ENCODE assay signal across 18 cellular contexts in genomic region chr1:203360772-203361171, GRCh38. TPM values are rescaled to one million over a fixed set of nuclear protein-coding genes. Genes with fewer than 3 reads are reported as not detected.
"Had no signal": no experiment of that assay in that cellular context is flagged by ENCODE, and none has a peak within 500 bp of the region (broad histone marks: within the 10 kb centered on the region; RNA-seq: fewer than 3 reads in every experiment).

No MANE protein-coding gene starts in this region.

- H3K36me3 ChIP-seq: right lobe of liver, spleen, thoracic aorta had no signal

- ATAC-seq: body of pancreas, natural killer cell, psoas muscle, right lobe of liver had no signal

- H3K4me1 ChIP-seq: psoas muscle, right lobe of liver had no signal

- DNase-seq: activated B cell treated with CpG ODN at 0.5 μM for 24 hours; activated CD4-positive, alpha-beta T cell treated with anti-CD3 and anti-CD28 coated beads, Interleukin-2, amount 10 ng/mL, durations not matched to agents 24 days and 14 days; activated CD8-positive, alpha-beta memory T cell treated with anti-CD3 and anti-CD28 coated beads for 24 hours; activated naive CD4-positive, alpha-beta T cell treated with Interleukin-2 at 50 U/mL for 16 hours; body of pancreas; dermis blood vessel endothelial cell; endodermal cell; erythroblast; immature natural killer cell; natural killer cell; psoas muscle; right lobe of liver; spleen; stimulated activated CD4-positive, alpha-beta T cell treated with anti-CD3 and anti-CD28 coated beads, Interleukin-1b, Interleukin-23, amount 100 ng/mL, for 48 hours; stimulated activated naive CD4-positive, alpha-beta T cell treated with Interleukin-2 at 50 U/mL for 16 hours; T-helper 1 cell had no signal

- H3K9me3 Mint-ChIP-seq: activated B cell treated with CpG ODN at 0.5 μM for 24 hours; central memory CD8-positive, alpha-beta T cell; endodermal cell; immature natural killer cell; natural killer cell had no signal

- H3K36me3 Mint-ChIP-seq: natural killer cell had no signal

- H3K27ac ChIP-seq: body of pancreas, psoas muscle, right lobe of liver, thoracic aorta had no signal

- H3K27ac Mint-ChIP-seq: activated B cell treated with CpG ODN at 0.5 μM for 24 hours; activated CD4-positive, alpha-beta T cell treated with anti-CD3 and anti-CD28 coated beads, Interleukin-2, amount 10 ng/mL, durations not matched to agents 24 days and 14 days; endodermal cell; immature natural killer cell; natural killer cell had no signal

- H3K9me3 ChIP-seq: body of pancreas, psoas muscle, right lobe of liver, thoracic aorta had no signal

- H3K4me3 Mint-ChIP-seq: activated B cell treated with CpG ODN at 0.5 μM for 24 hours; activated CD4-positive, alpha-beta T cell treated with anti-CD3 and anti-CD28 coated beads, Interleukin-2, amount 10 ng/mL, durations not matched to agents 24 days and 14 days; central memory CD8-positive, alpha-beta T cell; endodermal cell; immature natural killer cell; natural killer cell had no signal

- H3K27me3 ChIP-seq: body of pancreas, right lobe of liver had no signal

- H3K4me3 ChIP-seq: body of pancreas, psoas muscle, right lobe of liver, spleen, thoracic aorta had no signal

RNA-seq across cellular contexts. Expression of gene FMOD, which starts 9.8 kb away (rescaled TPM):
- total RNA-seq: activated B cell treated with CpG ODN at 0.5 μM for 24 hours, natural killer cell had no signal
- polyA plus RNA-seq: immature natural killer cell had no signal
